Comparison of ENCODE assay signal across 1 cellular context in genomic region chr16:47096297-47096696, GRCh38.
TF ChIP-seq lines count a peak whose summit lies in the region.

No MANE protein-coding gene starts in this region.

TF ChIP-seq in GM23338, 12 proteins besides CTCF, POLR2A, EP300 and RAD21:
- TF ChIP-seq, protein P1, sequence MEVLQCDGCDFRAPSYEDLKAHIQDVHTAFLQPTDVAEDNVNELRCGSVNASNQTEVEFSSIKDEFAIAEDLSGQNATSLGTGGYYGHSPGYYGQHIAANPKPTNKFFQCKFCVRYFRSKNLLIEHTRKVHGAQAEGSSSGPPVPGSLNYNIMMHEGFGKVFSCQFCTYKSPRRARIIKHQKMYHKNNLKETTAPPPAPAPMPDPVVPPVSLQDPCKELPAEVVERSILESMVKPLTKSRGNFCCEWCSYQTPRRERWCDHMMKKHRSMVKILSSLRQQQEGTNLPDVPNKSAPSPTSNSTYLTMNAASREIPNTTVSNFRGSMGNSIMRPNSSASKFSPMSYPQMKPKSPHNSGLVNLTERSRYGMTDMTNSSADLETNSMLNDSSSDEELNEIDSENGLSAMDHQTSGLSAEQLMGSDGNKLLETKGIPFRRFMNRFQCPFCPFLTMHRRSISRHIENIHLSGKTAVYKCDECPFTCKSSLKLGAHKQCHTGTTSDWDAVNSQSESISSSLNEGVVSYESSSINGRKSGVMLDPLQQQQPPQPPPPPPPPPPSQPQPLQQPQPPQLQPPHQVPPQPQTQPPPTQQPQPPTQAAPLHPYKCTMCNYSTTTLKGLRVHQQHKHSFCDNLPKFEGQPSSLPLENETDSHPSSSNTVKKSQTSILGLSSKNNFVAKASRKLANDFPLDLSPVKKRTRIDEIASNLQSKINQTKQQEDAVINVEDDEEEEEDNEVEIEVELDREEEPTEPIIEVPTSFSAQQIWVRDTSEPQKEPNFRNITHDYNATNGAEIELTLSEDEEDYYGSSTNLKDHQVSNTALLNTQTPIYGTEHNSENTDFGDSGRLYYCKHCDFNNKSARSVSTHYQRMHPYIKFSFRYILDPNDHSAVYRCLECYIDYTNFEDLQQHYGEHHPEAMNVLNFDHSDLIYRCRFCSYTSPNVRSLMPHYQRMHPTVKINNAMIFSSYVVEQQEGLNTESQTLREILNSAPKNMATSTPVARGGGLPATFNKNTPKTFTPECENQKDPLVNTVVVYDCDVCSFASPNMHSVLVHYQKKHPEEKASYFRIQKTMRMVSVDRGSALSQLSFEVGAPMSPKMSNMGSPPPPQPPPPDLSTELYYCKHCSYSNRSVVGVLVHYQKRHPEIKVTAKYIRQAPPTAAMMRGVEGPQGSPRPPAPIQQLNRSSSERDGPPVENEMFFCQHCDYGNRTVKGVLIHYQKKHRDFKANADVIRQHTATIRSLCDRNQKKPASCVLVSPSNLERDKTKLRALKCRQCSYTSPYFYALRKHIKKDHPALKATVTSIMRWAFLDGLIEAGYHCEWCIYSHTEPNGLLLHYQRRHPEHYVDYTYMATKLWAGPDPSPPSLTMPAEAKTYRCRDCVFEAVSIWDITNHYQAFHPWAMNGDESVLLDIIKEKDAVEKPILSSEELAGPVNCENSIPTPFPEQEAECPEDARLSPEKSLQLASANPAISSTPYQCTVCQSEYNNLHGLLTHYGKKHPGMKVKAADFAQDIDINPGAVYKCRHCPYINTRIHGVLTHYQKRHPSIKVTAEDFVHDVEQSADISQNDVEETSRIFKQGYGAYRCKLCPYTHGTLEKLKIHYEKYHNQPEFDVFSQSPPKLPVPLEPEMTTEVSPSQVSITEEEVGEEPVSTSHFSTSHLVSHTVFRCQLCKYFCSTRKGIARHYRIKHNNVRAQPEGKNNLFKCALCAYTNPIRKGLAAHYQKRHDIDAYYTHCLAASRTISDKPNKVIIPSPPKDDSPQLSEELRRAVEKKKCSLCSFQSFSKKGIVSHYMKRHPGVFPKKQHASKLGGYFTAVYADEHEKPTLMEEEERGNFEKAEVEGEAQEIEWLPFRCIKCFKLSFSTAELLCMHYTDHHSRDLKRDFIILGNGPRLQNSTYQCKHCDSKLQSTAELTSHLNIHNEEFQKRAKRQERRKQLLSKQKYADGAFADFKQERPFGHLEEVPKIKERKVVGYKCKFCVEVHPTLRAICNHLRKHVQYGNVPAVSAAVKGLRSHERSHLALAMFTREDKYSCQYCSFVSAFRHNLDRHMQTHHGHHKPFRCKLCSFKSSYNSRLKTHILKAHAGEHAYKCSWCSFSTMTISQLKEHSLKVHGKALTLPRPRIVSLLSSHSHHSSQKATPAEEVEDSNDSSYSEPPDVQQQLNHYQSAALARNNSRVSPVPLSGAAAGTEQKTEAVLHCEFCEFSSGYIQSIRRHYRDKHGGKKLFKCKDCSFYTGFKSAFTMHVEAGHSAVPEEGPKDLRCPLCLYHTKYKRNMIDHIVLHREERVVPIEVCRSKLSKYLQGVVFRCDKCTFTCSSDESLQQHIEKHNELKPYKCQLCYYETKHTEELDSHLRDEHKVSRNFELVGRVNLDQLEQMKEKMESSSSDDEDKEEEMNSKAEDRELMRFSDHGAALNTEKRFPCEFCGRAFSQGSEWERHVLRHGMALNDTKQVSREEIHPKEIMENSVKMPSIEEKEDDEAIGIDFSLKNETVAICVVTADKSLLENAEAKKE (CRISPR knock-in tag; IDR thresholded peaks at IDR 0.05), result no peak
- TF ChIP-seq EZH2phosphoT487 (IDR thresholded peaks at IDR 0.05; ENCODE audit: unreplicated experiment), result no peak
- TF ChIP-seq NANOG (IDR thresholded peaks at IDR 0.05; ENCODE audit: borderline replicate concordance), result no peak
- no peak for TF ChIP-seq REST (IDR thresholded peaks at IDR 0.05; ENCODE audit: unreplicated experiment)
- no peak for TF ChIP-seq EZH2 (IDR thresholded peaks at IDR 0.05; ENCODE audit: low read depth, unreplicated experiment)
- TF ChIP-seq ZNF331 (CRISPR knock-in tag; IDR thresholded peaks at IDR 0.05; ENCODE audit: low read depth), result no peak
- no peak for TF ChIP-seq ETS1 (IDR thresholded peaks at IDR 0.05)
- TF ChIP-seq CREB1 (CRISPR knock-in tag; IDR thresholded peaks at IDR 0.05; ENCODE audit: low read depth), result no peak
- no peak for TF ChIP-seq JUNB (IDR thresholded peaks at IDR 0.05; ENCODE audit: unreplicated experiment)
- no peak for TF ChIP-seq POLR2AphosphoS5 (IDR thresholded peaks at IDR 0.05; ENCODE audit: low read depth)
- TF ChIP-seq ZNF114 (CRISPR knock-in tag; IDR thresholded peaks at IDR 0.05), result no peak
- TF ChIP-seq STAT1 (IDR thresholded peaks at IDR 0.05; ENCODE audit: unreplicated experiment), result no peak
